In genomic region chr14:66746316-66747006, GRCh38 we compare ENCODE assay signal across 8 cellular contexts.
DNase-seq lines count a peak whose midpoint lies in the region; ATAC-seq and TF ChIP-seq lines count a peak whose summit lies in the region.

No MANE protein-coding gene starts in this region.

- no peak overlapping the region for H3K4me2 ChIP-seq in Loucy (ENCODE audit: low read depth, low read length, poor library complexity, severe bottlenecking)

- DNase-seq in DMS53 (lab: John Stamatoyannopoulos, UW): peak; percentile 51
- no peak for DNase-seq in DMS53 treated with DMSO at 0.1 percent for 48 hours (lab: John Stamatoyannopoulos, UW; ENCODE audit: unreplicated experiment)
- DNase-seq in cardiac fibroblast (ENCODE audit: low read depth in 2 of 2): peak; percentile 73 to 77
- no peak for DNase-seq in stimulated activated CD4-positive, alpha-beta T cell treated with anti-CD3 and anti-CD28 coated beads, Interleukin-15, amount 100 ng/mL, for 24 hours
- DNase-seq in NCI-H510A (lab: John Stamatoyannopoulos, UW): no peak

- H3K9me2 ChIP-seq in Loucy (replicated peaks; ENCODE audit: low read depth, low read length): no peaks in the 10 kb centered on the region

- H3K27ac ChIP-seq in liver (ENCODE audit: low read depth in 1 of 2, low read length in 2 of 2): no peak overlapping the region

- TF ChIP-seq RAD21 in liver (IDR thresholded peaks at IDR 0.05): peak; percentile 81 to 84

- H3K4me1 ChIP-seq in Loucy (ENCODE audit: insufficient read depth, low read length, poor library complexity, severe bottlenecking) (no peaks in the 10 kb centered on the region), liver (ENCODE audit: control insufficient read depth in 4 of 4, insufficient read depth in 4 of 4, low read length in 3 of 4) (peaks cover 0 to 11% (median 7%) of the 10 kb centered on the region in 4 donors)

- no peak overlapping the region for H3K9ac ChIP-seq in Loucy (ENCODE audit: low read depth, low read length, poor library complexity, severe bottlenecking)
- H3K9ac ChIP-seq in liver (ENCODE audit: low read depth in 1 of 2, low read length in 2 of 2): peak overlapping the region in 1 of 2 donors; percentile 20

- H3K4me3 ChIP-seq in Loucy (ENCODE audit: low read length, poor library complexity, severe bottlenecking) (no peak overlapping the region), cardiac fibroblast (replicated peaks in 1 of 2; ENCODE audit: low read depth in 2 of 2, low read length in 2 of 2) (no peak overlapping the region), liver (ENCODE audit: low read depth in 1 of 3, low read length in 3 of 3) (no peak overlapping the region)

- H3K79me2 ChIP-seq in Loucy (ENCODE audit: insufficient read depth, low read length): no peaks in the 10 kb centered on the region

- no peaks in the 10 kb centered on the region for H3K27me3 ChIP-seq in Loucy (ENCODE audit: insufficient read depth, low read length, poor library complexity, severe bottlenecking)
- no peaks in the 10 kb centered on the region for H3K27me3 ChIP-seq in liver (ENCODE audit: control insufficient read depth in 4 of 4, insufficient read depth in 4 of 4, low read length in 3 of 4)

- H3K36me3 ChIP-seq in Loucy (ENCODE audit: insufficient read depth, low read length) (no peaks in the 10 kb centered on the region), liver (ENCODE audit: control insufficient read depth in 4 of 4, insufficient read depth in 3 of 4, low read depth in 1 of 4, low read length in 3 of 4) (no peaks in the 10 kb centered on the region)

- peak; percentile 80 for TF ChIP-seq CTCF in Loucy (conservative IDR thresholded peaks at IDR 0.05; ENCODE audit: low read length)
- TF ChIP-seq CTCF in cardiac fibroblast (IDR thresholded peaks at IDR 0.05; ENCODE audit: low read depth, low read length): peak; percentile 74
- peak; percentile 84 for TF ChIP-seq CTCF in liver (IDR thresholded peaks at IDR 0.05; ENCODE audit: low read depth, low read length, missing input control)

- no peak overlapping the region for H2AFZ ChIP-seq in Loucy (ENCODE audit: low read length)

- ATAC-seq in HG03196 (IDR thresholded peaks at IDR 0.05; ENCODE audit: unreplicated experiment): no peak

- 43% methylated on average over 2 of the region's 2 CpGs for WGBS in liver

- no peaks in the 10 kb centered on the region for H3F3A ChIP-seq in Loucy (ENCODE audit: low read depth)

- no peaks in the 10 kb centered on the region for H4K20me1 ChIP-seq in Loucy (ENCODE audit: insufficient read depth, low read length, poor library complexity, severe bottlenecking)

- no peaks in the 10 kb centered on the region for H3K9me3 ChIP-seq in Loucy (ENCODE audit: insufficient read depth, low read depth, low read length)
- no peaks in the 10 kb centered on the region for H3K9me3 ChIP-seq in liver (ENCODE audit: control insufficient read depth in 4 of 4, low read length in 3 of 4)

TF ChIP-seq in liver, 16 proteins besides CTCF, POLR2A, EP300 and RAD21:
- TF ChIP-seq HNF4A (conservative IDR thresholded peaks at IDR 0.05) (peak; percentile 33 to 42), HNF4G (IDR thresholded peaks at IDR 0.05) (no peak), ATF3 (IDR thresholded peaks at IDR 0.05) (no peak), SP1 (IDR thresholded peaks at IDR 0.05) (peak; percentile 28), RXRA (IDR thresholded peaks at IDR 0.05) (peak; percentile 63 to 72), GABPA (IDR thresholded peaks at IDR 0.05 in 1 of 2, conservative IDR thresholded peaks at IDR 0.05 in 1 of 2) (no peak), EGR1 (IDR thresholded peaks at IDR 0.05; ENCODE audit: low read depth in 2 of 2) (no peak), YY1 (IDR thresholded peaks at IDR 0.05) (peak; percentile 40), JUND (IDR thresholded peaks at IDR 0.05) (peak in 1 of 2 donors; percentile 29), FOXA2 (IDR thresholded peaks at IDR 0.05) (no peak)
- TF ChIP-seq, protein P1, sequence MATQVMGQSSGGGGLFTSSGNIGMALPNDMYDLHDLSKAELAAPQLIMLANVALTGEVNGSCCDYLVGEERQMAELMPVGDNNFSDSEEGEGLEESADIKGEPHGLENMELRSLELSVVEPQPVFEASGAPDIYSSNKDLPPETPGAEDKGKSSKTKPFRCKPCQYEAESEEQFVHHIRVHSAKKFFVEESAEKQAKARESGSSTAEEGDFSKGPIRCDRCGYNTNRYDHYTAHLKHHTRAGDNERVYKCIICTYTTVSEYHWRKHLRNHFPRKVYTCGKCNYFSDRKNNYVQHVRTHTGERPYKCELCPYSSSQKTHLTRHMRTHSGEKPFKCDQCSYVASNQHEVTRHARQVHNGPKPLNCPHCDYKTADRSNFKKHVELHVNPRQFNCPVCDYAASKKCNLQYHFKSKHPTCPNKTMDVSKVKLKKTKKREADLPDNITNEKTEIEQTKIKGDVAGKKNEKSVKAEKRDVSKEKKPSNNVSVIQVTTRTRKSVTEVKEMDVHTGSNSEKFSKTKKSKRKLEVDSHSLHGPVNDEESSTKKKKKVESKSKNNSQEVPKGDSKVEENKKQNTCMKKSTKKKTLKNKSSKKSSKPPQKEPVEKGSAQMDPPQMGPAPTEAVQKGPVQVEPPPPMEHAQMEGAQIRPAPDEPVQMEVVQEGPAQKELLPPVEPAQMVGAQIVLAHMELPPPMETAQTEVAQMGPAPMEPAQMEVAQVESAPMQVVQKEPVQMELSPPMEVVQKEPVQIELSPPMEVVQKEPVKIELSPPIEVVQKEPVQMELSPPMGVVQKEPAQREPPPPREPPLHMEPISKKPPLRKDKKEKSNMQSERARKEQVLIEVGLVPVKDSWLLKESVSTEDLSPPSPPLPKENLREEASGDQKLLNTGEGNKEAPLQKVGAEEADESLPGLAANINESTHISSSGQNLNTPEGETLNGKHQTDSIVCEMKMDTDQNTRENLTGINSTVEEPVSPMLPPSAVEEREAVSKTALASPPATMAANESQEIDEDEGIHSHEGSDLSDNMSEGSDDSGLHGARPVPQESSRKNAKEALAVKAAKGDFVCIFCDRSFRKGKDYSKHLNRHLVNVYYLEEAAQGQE (IDR thresholded peaks at IDR 0.05): no peak
- TF ChIP-seq, protein P2, sequence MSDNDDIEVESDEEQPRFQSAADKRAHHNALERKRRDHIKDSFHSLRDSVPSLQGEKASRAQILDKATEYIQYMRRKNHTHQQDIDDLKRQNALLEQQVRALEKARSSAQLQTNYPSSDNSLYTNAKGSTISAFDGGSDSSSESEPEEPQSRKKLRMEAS (IDR thresholded peaks at IDR 0.05): no peak

Comparison
In these comparisons a context has a peak if more than half of its experiments do, and no peak if none do; other contexts are left out.
1. DNase-seq: peak in DMS53 (single experiment) and cardiac fibroblast (2 of 2); none in DMS53 treated with DMSO at 0.1 percent for 48 hours (single experiment), stimulated activated CD4-positive, alpha-beta T cell treated with anti-CD3 and anti-CD28 coated beads, Interleukin-15, amount 100 ng/mL, for 24 hours (single experiment) and NCI-H510A (single experiment).
2. Peak in every context shown above with its lines, with median percentiles within 50 percentile points of each other: CTCF ChIP-seq.